Comparison of ENCODE assay signal across 8 cellular contexts in the genomic region with DNA sequence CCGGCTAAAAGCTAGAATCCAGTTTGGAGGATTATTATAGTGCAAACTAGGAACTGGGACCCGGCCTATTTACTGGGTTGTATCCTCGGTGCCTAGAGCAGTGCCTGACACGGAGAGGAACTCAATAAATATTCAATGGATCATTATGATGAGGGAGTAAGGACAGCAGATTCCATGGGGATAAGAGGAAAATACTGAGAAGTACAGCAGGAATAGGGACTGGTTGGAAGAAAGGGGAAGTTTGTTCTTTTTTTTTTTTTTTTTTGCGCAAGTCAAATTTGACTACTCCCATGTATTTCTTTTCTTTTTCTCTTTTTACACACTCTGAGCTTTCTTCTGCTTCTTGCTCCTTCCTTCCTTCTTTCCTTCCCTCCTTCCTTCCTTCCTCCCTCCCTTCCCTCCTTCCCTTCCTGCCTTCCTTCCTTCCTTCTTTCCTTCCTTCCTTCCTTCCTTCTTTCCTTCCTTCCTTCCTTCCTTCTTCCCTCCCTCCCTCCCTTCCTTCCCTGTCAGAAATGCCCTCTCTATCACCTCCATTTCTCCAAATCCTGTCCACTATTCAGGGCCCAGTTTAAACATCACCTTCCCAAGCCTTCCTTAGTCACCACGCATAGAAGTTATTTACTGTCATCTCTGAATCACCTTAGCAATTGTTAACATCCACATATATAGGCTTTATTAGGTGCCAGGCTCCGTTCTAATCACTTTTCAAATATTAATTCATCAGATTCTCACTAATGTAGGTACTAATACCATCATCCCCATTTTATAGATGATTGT. TPM values are rescaled to one million over a fixed set of nuclear protein-coding genes. Genes with fewer than 3 reads are reported as not detected.
DNase-seq lines count a peak whose midpoint lies in the region; ATAC-seq and TF ChIP-seq lines count a peak whose summit lies in the region.

No MANE protein-coding gene starts in this region.

- WGBS in esophagus squamous epithelium, 2 donors, result 21 to 22% methylated on average over 7 of the region's 7 CpGs
- WGBS in psoas muscle, 3 donors, result 33 to 40% (median 38%) methylated on average over 7 of the region's 7 CpGs

- no peaks in the 10 kb centered on the region for H3K9me3 ChIP-seq in esophagus squamous epithelium
- H3K9me3 ChIP-seq in psoas muscle, result no peaks in the 10 kb centered on the region

- H3K27ac ChIP-seq in esophagus squamous epithelium, result peak overlapping the region; percentile 89 to 96 (median 94)
- H3K27ac ChIP-seq in psoas muscle, result peak overlapping the region; percentile 89

- DNase-seq in RKO (ENCODE audit: low spot score) (peak; percentile 29), esophagus squamous epithelium (lab: John Stamatoyannopoulos, UW) (no peak), psoas muscle (no peak), NCI-H1092 treated with DMSO at 0.1 percent for 48 hours (lab: John Stamatoyannopoulos, UW) (no peak), NCI-H2107 (lab: John Stamatoyannopoulos, UW) (no peak)

- H3K36me3 ChIP-seq in esophagus squamous epithelium (peaks cover 0 to 4% (median 0%) of the 10 kb centered on the region in 3 donors), psoas muscle (ENCODE audit: insufficient read depth in 1 of 2, low read depth in 1 of 2) (peaks cover 0 to 5% of the 10 kb centered on the region in 2 donors)

- intact Hi-C loops in esophagus squamous epithelium (cut with DNase I) (no loop called here), psoas muscle (cut with DNase I) (no loop called here)

- peak; percentile 9 for ATAC-seq in GM18499 (IDR thresholded peaks at IDR 0.05; ENCODE audit: insufficient read depth, unreplicated experiment)
- no peak for ATAC-seq in psoas muscle
- ATAC-seq in HG02588 (IDR thresholded peaks at IDR 0.05; ENCODE audit: unreplicated experiment), result no peak
- ATAC-seq in HG02678 (IDR thresholded peaks at IDR 0.05; ENCODE audit: unreplicated experiment), result no peak

- H3K27me3 ChIP-seq in esophagus squamous epithelium (no peaks in the 10 kb centered on the region), psoas muscle (ENCODE audit: insufficient read depth in 3 of 3, low read length in 2 of 3) (no peaks in the 10 kb centered on the region)

- H3K4me3 ChIP-seq in esophagus squamous epithelium (peak overlapping the region in 3 of 4 donors; percentile 83 to 95 (median 92)), psoas muscle (peak overlapping the region; percentile 89)

- no peak for TF ChIP-seq POLR2A in esophagus squamous epithelium (IDR thresholded peaks at IDR 0.05)

- peaks cover 4 to 52% (median 30%) of the 10 kb centered on the region in 3 donors for H3K4me1 ChIP-seq in esophagus squamous epithelium
- H3K4me1 ChIP-seq in psoas muscle, result peaks cover 33% of the 10 kb centered on the region

- TF ChIP-seq CTCF in esophagus squamous epithelium (IDR thresholded peaks at IDR 0.05) (no peak), psoas muscle (IDR thresholded peaks at IDR 0.05) (no peak)

RNA-seq across cellular contexts. Expression of a gene that starts 0.9 kb away (rescaled TPM):
- total RNA-seq in esophagus squamous epithelium, result 10 to 100 TPM; 18.3 to 28.4 (median 20.6) TPM
- 10 to 100 TPM; 13.0 to 23.6 (median 15.9) TPM for total RNA-seq in psoas muscle
- polyA plus RNA-seq in psoas muscle, result 10 to 100 TPM; 14.3 to 27.3 (median 27.1) TPM
